ENCODE assay signal across 10 cellular contexts in the genomic region with DNA sequence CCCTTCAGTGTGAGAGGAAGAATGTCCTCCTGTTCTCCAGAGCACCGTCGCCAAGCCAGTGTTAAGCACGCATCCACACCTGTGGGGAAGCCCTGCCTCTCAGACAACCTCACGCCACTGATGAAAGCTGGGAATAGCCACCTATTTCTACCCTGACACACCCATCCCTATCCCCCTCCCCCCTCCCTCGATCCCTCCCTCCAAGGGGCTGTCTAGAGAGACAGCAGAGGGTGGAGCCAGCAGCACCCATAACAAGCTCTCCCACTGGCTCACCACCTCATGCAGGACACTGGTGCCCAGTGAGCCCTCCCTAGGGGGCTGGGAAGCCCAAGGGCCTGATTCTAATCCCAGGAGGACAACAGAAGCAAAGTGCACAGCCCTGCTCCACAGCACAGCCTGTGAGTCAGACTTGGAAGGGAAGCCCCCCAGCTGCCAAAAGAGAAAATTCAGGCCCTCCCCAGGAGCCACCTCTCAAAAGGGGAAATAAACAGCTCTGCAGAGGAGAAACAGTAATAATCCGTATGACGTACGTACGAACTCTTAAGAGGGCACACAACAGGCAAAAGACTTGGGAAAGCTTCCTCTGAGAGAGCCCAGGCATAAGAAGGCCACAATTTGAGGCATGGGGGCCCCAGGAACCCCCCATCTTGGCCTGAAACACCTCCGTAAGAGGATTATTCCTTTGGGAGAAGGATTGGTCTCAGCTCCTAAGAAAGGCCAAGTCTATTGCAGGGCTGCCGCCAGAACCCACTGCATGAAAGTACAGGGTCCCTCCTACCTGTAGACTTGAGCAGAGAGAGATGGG. TPM values are rescaled to one million over a fixed set of nuclear protein-coding genes. Genes with fewer than 3 reads are reported as not detected.
DNase-seq lines count a peak whose midpoint lies in the region; ATAC-seq and TF ChIP-seq lines count a peak whose summit lies in the region.
"Had no signal": no experiment of that assay in that cellular context is flagged by ENCODE, and none has a peak within 500 bp of the region (broad histone marks: within the 10 kb centered on the region; RNA-seq: fewer than 3 reads in every experiment).

No MANE protein-coding gene starts in this region.

- peaks cover 32% of the 10 kb centered on the region for H3K4me1 Mint-ChIP-seq in CD8-positive, alpha-beta T cell (ENCODE audit: low read depth)
- peaks cover 37% of the 10 kb centered on the region for H3K4me1 Mint-ChIP-seq in nephron
- H3K4me1 Mint-ChIP-seq in Caco-2 (ENCODE audit: low read depth, unreplicated experiment), result peaks cover 6% of the 10 kb centered on the region

- no peak overlapping the region for H3K4me3 ChIP-seq in CD8-positive, alpha-beta T cell (ENCODE audit: low read depth, low read length)
- H3K4me3 ChIP-seq in ascending aorta (no peak overlapping the region), Caco-2 (ENCODE audit: low read depth, low read length) (no peak overlapping the region), psoas muscle (no peak overlapping the region)
- H3K4me3 ChIP-seq: cardiac muscle cell, SJCRH30 had no signal

- DNase-seq in CD8-positive, alpha-beta T cell, result no peak
- DNase-seq in NCI-H2107 (lab: John Stamatoyannopoulos, UW) (peak; percentile 49), ascending aorta (ENCODE audit: low spot score in 2 of 2) (peak in 1 of 2 donors; percentile 62), Caco-2 (no peak), psoas muscle (no peak), AML-193 (lab: John Stamatoyannopoulos, UW) (no peak)
- DNase-seq in stimulated activated CD8-positive, alpha-beta memory T cell treated with anti-CD3 and anti-CD28 coated beads, Interleukin-4, amount 100 ng/mL, for 48 hours, result no peak
- DNase-seq: SJCRH30 had no signal

- peak overlapping the region; percentile 52 for H3K27ac Mint-ChIP-seq in CD8-positive, alpha-beta T cell
- H3K27ac Mint-ChIP-seq in nephron (peak overlapping the region; percentile 71 to 99 (median 91)), Caco-2 (ENCODE audit: unreplicated experiment) (no peak overlapping the region)

- no peak for ATAC-seq in CD8-positive, alpha-beta T cell
- ATAC-seq in psoas muscle, result no peak

- H3K27me3 Mint-ChIP-seq in CD8-positive, alpha-beta T cell (ENCODE audit: low read depth), result no peaks in the 10 kb centered on the region
- H3K27me3 Mint-ChIP-seq in nephron (ENCODE audit: low read depth) (peaks cover 6% of the 10 kb centered on the region), Caco-2 (ENCODE audit: insufficient read depth, unreplicated experiment) (no peaks in the 10 kb centered on the region)

- intact Hi-C loops in CD8-positive, alpha-beta T cell (cut with DNase I, micrococcal nuclease), result no loop called here
- intact Hi-C loops in ascending aorta (cut with DNase I) (no loop called here), Caco-2 (cut with micrococcal nuclease; ENCODE audit: unreplicated experiment) (loop anchor here (10.0 kb wide), 2 partner anchors 48 to 158 kb away; a partner anchor contains a TSS), psoas muscle (cut with DNase I) (loop anchor here in 1 of 2 donors (10.0 kb wide), 1 partner anchor 48 kb away; no protein-coding TSS in a partner anchor)

- H3K9me3 Mint-ChIP-seq in CD8-positive, alpha-beta T cell, result no peaks in the 10 kb centered on the region
- H3K9me3 Mint-ChIP-seq in nephron (no peaks in the 10 kb centered on the region), Caco-2 (ENCODE audit: unreplicated experiment) (no peaks in the 10 kb centered on the region)

- peaks cover 33% of the 10 kb centered on the region for H3K4me1 ChIP-seq in CD8-positive, alpha-beta T cell (ENCODE audit: insufficient read depth, low read length)
- H3K4me1 ChIP-seq in ascending aorta, result peaks cover 19 to 31% of the 10 kb centered on the region in 2 donors
- peaks cover 32% of the 10 kb centered on the region for H3K4me1 ChIP-seq in Caco-2
- peaks cover 25% of the 10 kb centered on the region for H3K4me1 ChIP-seq in psoas muscle

- TF ChIP-seq CTCF in CD8-positive, alpha-beta T cell (IDR thresholded peaks at IDR 0.05), result no peak
- no peak for TF ChIP-seq CTCF in ascending aorta (IDR thresholded peaks at IDR 0.05)
- no peak for TF ChIP-seq CTCF in nephron (IDR thresholded peaks at IDR 0.05; ENCODE audit: unreplicated experiment in 3 of 3)
- TF ChIP-seq CTCF in Caco-2 (IDR thresholded peaks at IDR 0.05; ENCODE audit: insufficient read depth in 1 of 2, low read depth in 1 of 2, low read length in 1 of 2, severe bottlenecking in 1 of 2, unreplicated experiment in 1 of 2), result no peak
- no peak for TF ChIP-seq CTCF in psoas muscle (IDR thresholded peaks at IDR 0.05)

- peaks cover 3% of the 10 kb centered on the region for H3K36me3 Mint-ChIP-seq in CD8-positive, alpha-beta T cell
- H3K36me3 Mint-ChIP-seq in nephron (ENCODE audit: low read depth) (no peaks in the 10 kb centered on the region), Caco-2 (ENCODE audit: insufficient read depth, unreplicated experiment) (no peaks in the 10 kb centered on the region)

- no peak overlapping the region for H3K27ac ChIP-seq in CD8-positive, alpha-beta T cell (ENCODE audit: low read depth, low read length)
- H3K27ac ChIP-seq in ascending aorta, result peak overlapping the region; percentile 60 to 75
- H3K27ac ChIP-seq in psoas muscle, result no peak overlapping the region
- H3K27ac ChIP-seq: cardiac muscle cell, SJCRH30 had no signal

- POLR2A ChIA-PET in CD8-positive, alpha-beta T cell (lab: Charles Lee), result interaction anchor here (0.8 to 1.1 kb wide), 2 partner anchors 11 to 22 kb away, joined by 3 read pairs; no protein-coding TSS in a partner anchor
- POLR2A ChIA-PET in Caco-2 (lab: Charles Lee), result no interaction called here

- H3K4me3 Mint-ChIP-seq in CD8-positive, alpha-beta T cell, result no peak overlapping the region
- H3K4me3 Mint-ChIP-seq in nephron (no peak overlapping the region), Caco-2 (ENCODE audit: unreplicated experiment) (no peak overlapping the region)

- CTCF ChIA-PET in CD8-positive, alpha-beta T cell (lab: Charles Lee), result interaction anchor here (0.6 to 1.2 kb wide), 3 partner anchors 11 to 99 kb away, joined by 3 read pairs; no protein-coding TSS in a partner anchor
- CTCF ChIA-PET in Caco-2 (lab: Charles Lee), result interaction anchor here (1.2 kb wide), 1 partner anchor 16 kb away, joined by 3 read pairs; no protein-coding TSS in a partner anchor

- no TSS peak for BruUV-seq in Caco-2 (replicated peaks; lab: Mats Ljungman, UMichigan)

- H3K9me3 ChIP-seq in CD8-positive, alpha-beta T cell (ENCODE audit: low read length), result no peaks in the 10 kb centered on the region
- H3K9me3 ChIP-seq in ascending aorta, result no peaks in the 10 kb centered on the region
- H3K9me3 ChIP-seq in Caco-2, result no peaks in the 10 kb centered on the region
- H3K9me3 ChIP-seq in psoas muscle, result no peaks in the 10 kb centered on the region
- H3K9me3 ChIP-seq: SJCRH30 had no signal

- no peaks in the 10 kb centered on the region for H3K27me3 ChIP-seq in CD8-positive, alpha-beta T cell (ENCODE audit: insufficient read depth, low read length)
- no peaks in the 10 kb centered on the region for H3K27me3 ChIP-seq in ascending aorta
- H3K27me3 ChIP-seq in Caco-2 (replicated peaks; ENCODE audit: control insufficient read depth, insufficient read depth, low read length), result no peaks in the 10 kb centered on the region
- no peaks in the 10 kb centered on the region for H3K27me3 ChIP-seq in psoas muscle (ENCODE audit: insufficient read depth in 3 of 3, low read length in 2 of 3)
- H3K27me3 ChIP-seq: cardiac muscle cell, SJCRH30 had no signal

- 83 to 91% (median 87%) methylated on average over 11 of the region's 11 CpGs for WGBS in psoas muscle, 3 donors

- H3K36me3 ChIP-seq in CD8-positive, alpha-beta T cell (ENCODE audit: insufficient read depth, low read length), result no peaks in the 10 kb centered on the region
- H3K36me3 ChIP-seq in ascending aorta, result no peaks in the 10 kb centered on the region
- no peaks in the 10 kb centered on the region for H3K36me3 ChIP-seq in Caco-2 (ENCODE audit: control insufficient read depth, insufficient read depth, low read length)
- no peaks in the 10 kb centered on the region for H3K36me3 ChIP-seq in psoas muscle (ENCODE audit: insufficient read depth in 1 of 2, low read depth in 1 of 2)
- H3K36me3 ChIP-seq: cardiac muscle cell, SJCRH30 had no signal

RNA-seq across cellular contexts. Expression of a gene that starts 7.7 kb away (rescaled TPM):
- 10 to 100 TPM; 28.1 to 29.2 TPM for total RNA-seq in CD8-positive, alpha-beta T cell
- total RNA-seq in ascending aorta, result 8.4 TPM
- total RNA-seq in Caco-2 (2022), result 10.6 TPM in 2 replicates
- 1 to 10 TPM; 4.6 to 7.4 (median 5.8) TPM for total RNA-seq in psoas muscle
- 1 to 10 TPM; 2.2 to 3.5 (median 3.0) TPM for polyA plus RNA-seq in psoas muscle

Comparison
In these comparisons a context has a peak if more than half of its experiments do, and no peak if none do; other contexts are left out.
1. H3K27ac ChIP-seq: peak in ascending aorta (2 of 2); none in CD8-positive, alpha-beta T cell (single experiment) and psoas muscle (single experiment).